In the genomic region with DNA sequence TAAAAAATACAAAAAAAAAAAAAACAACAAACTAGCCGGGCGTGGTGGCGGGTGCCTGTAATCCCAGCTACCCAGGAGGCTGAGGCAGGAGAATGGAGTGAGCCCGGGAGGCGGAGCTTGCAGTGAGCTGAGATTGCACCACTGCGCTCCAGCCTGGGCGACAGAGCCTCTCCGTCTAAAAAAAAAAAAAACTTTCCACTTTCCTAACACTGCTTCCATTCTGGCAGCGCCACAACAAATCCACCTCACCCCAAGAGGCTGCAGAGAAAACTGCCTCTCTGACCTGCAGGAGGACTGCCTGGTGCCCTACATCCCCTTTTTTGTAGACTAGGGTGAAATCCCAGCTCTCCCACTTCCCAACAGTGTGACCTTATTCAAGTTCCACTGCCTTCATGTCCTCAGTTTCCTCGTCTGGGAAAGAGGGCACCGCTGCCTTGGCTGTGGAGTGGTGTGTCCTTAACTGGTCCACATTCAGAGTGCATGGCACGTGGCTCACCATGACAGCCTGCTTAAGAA, we compare ENCODE assay signal across 32 cellular contexts. TPM values are rescaled to one million over a fixed set of nuclear protein-coding genes. Genes with fewer than 3 reads are reported as not detected.
"Had no signal": no experiment of that assay in that cellular context is flagged by ENCODE, and none has a peak within 500 bp of the region (broad histone marks: within the 10 kb centered on the region; RNA-seq: fewer than 3 reads in every experiment).

No MANE protein-coding gene starts in this region.

- H3K27me3 Mint-ChIP-seq: activated CD4-positive, alpha-beta T cell treated with anti-CD3 and anti-CD28 coated beads, Interleukin-2, amount 10 ng/mL, durations not matched to agents 24 days and 14 days; activated CD8-positive, alpha-beta T cell treated with anti-CD3 and anti-CD28 coated beads for 36 hours; activated naive CD8-positive, alpha-beta T cell had no signal

- H3K36me3 Mint-ChIP-seq: activated naive CD8-positive, alpha-beta T cell; brain had no signal

- ATAC-seq: activated CD8-positive, alpha-beta T cell treated with anti-CD3 and anti-CD28 coated beads for 36 hours; activated naive CD8-positive, alpha-beta T cell treated with anti-CD3 and anti-CD28 coated beads, Interleukin-2, amount 50 U/mL, for 24 hours; Panc1 had no signal

- H3K27me3 ChIP-seq: SJCRH30 had no signal

- DNase-seq: activated CD4-positive, alpha-beta T cell treated with anti-CD3 and anti-CD28 coated beads, Interleukin-2, amount 50 U/mL, for 4 hours; activated CD8-positive, alpha-beta T cell treated with anti-CD3 and anti-CD28 coated beads for 36 hours; activated gamma-delta T cell; activated naive CD4-positive, alpha-beta T cell treated with anti-CD3 and anti-CD28 coated beads for 36 hours; activated naive CD8-positive, alpha-beta T cell treated with anti-CD3 and anti-CD28 coated beads, Interleukin-2, amount 50 U/mL, for 24 hours; activated T-cell treated with anti-CD3 and anti-CD28 coated beads, Interleukin-2, amount 50 U/mL, for 1 hour; anterior cingulate cortex; caudate nucleus; NCI-H1105; NCI-H1417 treated with DMSO at 0.1 percent for 48 hours; NCI-H187 treated with DMSO at 0.1 percent for 48 hours; NCI-H2081; NCI-H2171 treated with DMSO at 0.1 percent for 48 hours; NCI-H2227 treated with DMSO at 0.1 percent for 48 hours; NCI-H446; NCI-H524; NCI-H69; SHP77; SJCRH30; T1000 had no signal

- H3K4me1 Mint-ChIP-seq: activated CD4-positive, alpha-beta T cell treated with anti-CD3 and anti-CD28 coated beads, Interleukin-2, amount 10 ng/mL, durations not matched to agents 24 days and 14 days; activated naive CD8-positive, alpha-beta T cell treated with anti-CD3 and anti-CD28 coated beads, Interleukin-2, amount 50 U/mL, for 24 hours; brain had no signal

- H3K27ac ChIP-seq: SJCRH30, SK-N-MC had no signal

- H3K4me3 ChIP-seq: SJCRH30, SK-N-MC had no signal

- H3K9me3 Mint-ChIP-seq: activated CD4-positive, alpha-beta T cell treated with anti-CD3 and anti-CD28 coated beads, Interleukin-2, amount 10 ng/mL, durations not matched to agents 24 days and 14 days; activated CD8-positive, alpha-beta T cell treated with anti-CD3 and anti-CD28 coated beads for 36 hours; activated naive CD4-positive, alpha-beta T cell treated with anti-CD3 and anti-CD28 coated beads for 36 hours; activated naive CD8-positive, alpha-beta T cell treated with anti-CD3 and anti-CD28 coated beads, Interleukin-2, amount 50 U/mL, for 24 hours; activated T-helper 2 cell treated with anti-CD3 and anti-CD28 coated beads, Interferon-gamma antibody, Interleukin-2, Interleukin-4, amounts not matched to agents 10 μg/mL and 5 μg/mL and 100 μg/mL, durations not matched to agents 14 hours and 24 hours and 36 hours; brain had no signal

- H3K4me3 Mint-ChIP-seq: activated CD4-positive, alpha-beta T cell treated with anti-CD3 and anti-CD28 coated beads, Interleukin-2, amount 10 ng/mL, durations not matched to agents 24 days and 14 days; activated CD8-positive, alpha-beta T cell treated with anti-CD3 and anti-CD28 coated beads for 36 hours; activated naive CD4-positive, alpha-beta T cell treated with anti-CD3 and anti-CD28 coated beads for 36 hours; activated naive CD8-positive, alpha-beta T cell; activated naive CD8-positive, alpha-beta T cell treated with anti-CD3 and anti-CD28 coated beads, Interleukin-2, amount 50 U/mL, for 24 hours; brain had no signal

- H3K36me3 ChIP-seq: SJCRH30 had no signal

- H3K9me3 ChIP-seq: SJCRH30 had no signal

- H3K27ac Mint-ChIP-seq: activated CD4-positive, alpha-beta T cell treated with anti-CD3 and anti-CD28 coated beads, Interleukin-2, amount 10 ng/mL, durations not matched to agents 24 days and 14 days; activated CD8-positive, alpha-beta T cell treated with anti-CD3 and anti-CD28 coated beads for 36 hours; activated naive CD4-positive, alpha-beta T cell treated with anti-CD3 and anti-CD28 coated beads for 36 hours; activated naive CD8-positive, alpha-beta T cell; activated naive CD8-positive, alpha-beta T cell treated with anti-CD3 and anti-CD28 coated beads, Interleukin-2, amount 50 U/mL, for 24 hours; activated T-helper 2 cell treated with anti-CD3 and anti-CD28 coated beads, Interferon-gamma antibody, Interleukin-2, Interleukin-4, amounts not matched to agents 10 μg/mL and 5 μg/mL and 100 μg/mL, durations not matched to agents 14 hours and 24 hours and 36 hours; brain had no signal

- H3K4me1 ChIP-seq: SJCRH30 had no signal

RNA-seq across cellular contexts. Expression of a gene that starts 2.6 kb away (rescaled TPM):
- total RNA-seq: activated CD4-positive, alpha-beta T cell treated with anti-CD3 and anti-CD28 coated beads, Interleukin-2, amount 10 ng/mL, durations not matched to agents 24 days and 14 days; activated CD8-positive, alpha-beta memory T cell treated with anti-CD3 and anti-CD28 coated beads for 36 hours; activated CD8-positive, alpha-beta T cell treated with anti-CD3 and anti-CD28 coated beads for 36 hours; activated naive CD4-positive, alpha-beta T cell treated with anti-CD3 and anti-CD28 coated beads for 36 hours; activated T-helper 2 cell treated with anti-CD3 and anti-CD28 coated beads, Interferon-gamma antibody, Interleukin-2, Interleukin-4, amounts not matched to agents 10 μg/mL and 5 μg/mL and 100 μg/mL, durations not matched to agents 14 hours and 24 hours and 36 hours; bronchial epithelial cell; MCF 10A; RPMI7951; SJCRH30; T-helper 1 cell treated with Interleukin-12 subunit alpha and Interleukin-12 subunit beta and Interleukin-4 antibody, amounts not matched to agents 30 ng/mL and 1 ng/mL, for 36 hours; T-helper 2 cell treated with Interferon-gamma antibody and Interleukin-4, amounts not matched to agents 100 ng/mL and 5 ng/mL, for 36 hours had no signal
